18 cellular contexts compared by ENCODE assay signal in genomic region chr17:80906364-80907259, GRCh38.
"Had no signal": no experiment of that assay in that cellular context is flagged by ENCODE, and none has a peak within 500 bp of the region (broad histone marks: within the 10 kb centered on the region; RNA-seq: fewer than 3 reads in every experiment).

No MANE protein-coding gene starts in this region.

- DNase-seq: activated B cell treated with CpG ODN at 0.5 μM for 24 hours; activated CD4-positive, alpha-beta T cell treated with anti-CD3 and anti-CD28 coated beads for 36 hours; activated CD4-positive, alpha-beta T cell treated with anti-CD3 and anti-CD28 coated beads, Interleukin-2, amount 50 U/mL, for 4 hours; activated CD8-positive, alpha-beta memory T cell treated with anti-CD3 and anti-CD28 coated beads for 24 hours; activated CD8-positive, alpha-beta memory T cell treated with anti-CD3 and anti-CD28 coated beads, Interleukin-2, amount 50 U/mL, for 4 hours; activated naive CD4-positive, alpha-beta T cell treated with Interleukin-2 at 50 U/mL for 16 hours; activated T-cell treated with anti-CD3 and anti-CD28 coated beads, Interleukin-2, amount 50 U/mL, for 24 hours; amygdala; effector CD4-positive, alpha-beta T cell; left cardiac atrium; mesenchymal stem cell; stimulated activated CD4-positive, alpha-beta T cell treated with anti-CD3 and anti-CD28 coated beads, Interleukin-4, amount 100 ng/mL, for 4 hours; substantia nigra; T1000; thyroid gland; upper lobe of right lung had no signal

- ATAC-seq: activated CD4-positive, alpha-beta T cell treated with anti-CD3 and anti-CD28 coated beads for 36 hours; left cardiac atrium; upper lobe of right lung had no signal

- H3K9me3 Mint-ChIP-seq: activated T-cell treated with anti-CD3 and anti-CD28 coated beads, Interleukin-2, amount 50 U/mL, for 24 hours; activated T-helper 2 cell treated with anti-CD3 and anti-CD28 coated beads, Interferon-gamma antibody, Interleukin-2, Interleukin-4, amounts not matched to agents 10 μg/mL and 5 μg/mL and 100 μg/mL, durations not matched to agents 14 hours and 24 hours and 36 hours; stimulated activated naive CD8-positive, alpha-beta T cell treated with anti-CD3 and anti-CD28 coated beads, Interleukin-15, Interleukin-2, amounts not matched to agents 100 ng/mL and 50 ng/mL, for 24 hours had no signal

- H3K27ac Mint-ChIP-seq: activated CD4-positive, alpha-beta T cell treated with anti-CD3 and anti-CD28 coated beads for 36 hours; activated T-helper 2 cell treated with anti-CD3 and anti-CD28 coated beads, Interferon-gamma antibody, Interleukin-2, Interleukin-4, amounts not matched to agents 10 μg/mL and 5 μg/mL and 100 μg/mL, durations not matched to agents 14 hours and 24 hours and 36 hours; stimulated activated naive CD8-positive, alpha-beta T cell treated with anti-CD3 and anti-CD28 coated beads, Interleukin-15, Interleukin-2, amounts not matched to agents 100 ng/mL and 50 ng/mL, for 24 hours had no signal

- H3K4me3 Mint-ChIP-seq: activated B cell treated with CpG ODN at 0.5 μM for 24 hours; activated CD4-positive, alpha-beta T cell treated with anti-CD3 and anti-CD28 coated beads for 36 hours; activated T-cell treated with anti-CD3 and anti-CD28 coated beads, Interleukin-2, amount 50 U/mL, for 24 hours; stimulated activated naive CD8-positive, alpha-beta T cell treated with anti-CD3 and anti-CD28 coated beads, Interleukin-15, Interleukin-2, amounts not matched to agents 100 ng/mL and 50 ng/mL, for 24 hours had no signal

- H3K27me3 Mint-ChIP-seq: activated B cell treated with CpG ODN at 0.5 μM for 24 hours; activated CD4-positive, alpha-beta T cell treated with anti-CD3 and anti-CD28 coated beads for 36 hours; activated T-cell treated with anti-CD3 and anti-CD28 coated beads, Interleukin-2, amount 50 U/mL, for 24 hours; stimulated activated naive CD8-positive, alpha-beta T cell treated with anti-CD3 and anti-CD28 coated beads, Interleukin-15, Interleukin-2, amounts not matched to agents 100 ng/mL and 50 ng/mL, for 24 hours had no signal
